In the genomic region with DNA sequence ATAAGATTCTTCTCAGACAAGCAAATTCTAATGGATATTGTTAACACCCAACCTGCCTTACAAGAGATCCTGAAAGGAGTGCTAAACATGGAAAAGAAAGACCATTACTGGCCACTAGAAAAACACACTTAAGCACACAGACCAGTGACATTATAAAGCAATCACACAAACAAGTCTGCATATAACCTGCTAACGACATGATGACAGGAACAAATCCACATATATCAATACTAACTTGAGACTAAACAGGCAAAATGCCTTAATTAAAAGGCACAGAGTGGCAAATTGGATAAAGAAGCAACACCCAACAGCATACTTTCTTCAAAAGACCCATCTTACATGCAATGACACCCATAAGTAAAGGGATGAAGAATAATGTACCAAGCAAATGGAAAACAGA, we compare ENCODE assay signal across 26 cellular contexts.
A peak's percentile ranks its signal among the peaks of the same experiment; 100 is the strongest.
DNase-seq lines count a peak whose midpoint lies in the region; ATAC-seq, FAIRE-seq and TF ChIP-seq lines count a peak whose summit lies in the region.
"Had no signal": no experiment of that assay in that cellular context is flagged by ENCODE, and none has a peak within 500 bp of the region (broad histone marks: within the 10 kb centered on the region; RNA-seq: fewer than 3 reads in every experiment).

No MANE protein-coding gene starts in this region.

- no peak overlapping the region for H3K4me3 Mint-ChIP-seq in neural crest cell
- H3K4me3 Mint-ChIP-seq: CD14-positive monocyte; CD4-positive, alpha-beta memory T cell; CD4-positive, CD25-positive, alpha-beta regulatory T cell; CD8-positive, alpha-beta memory T cell had no signal

- 68 to 74% methylated on average over 1 of the region's 1 CpG for WGBS in body of pancreas, 2 donors
- 55 to 85% methylated on average over 1 of the region's 1 CpG for WGBS in pancreas, 2 donors

- TF ChIP-seq CTCF in neural crest cell (conservative IDR thresholded peaks at IDR 0.05): no peak
- no peak for TF ChIP-seq CTCF in body of pancreas (IDR thresholded peaks at IDR 0.05)
- TF ChIP-seq CTCF in pancreas (IDR thresholded peaks at IDR 0.05): no peak

- TF ChIP-seq POLR2A in body of pancreas (IDR thresholded peaks at IDR 0.05): no peak

- peaks cover 12% of the 10 kb centered on the region for H3K9me3 Mint-ChIP-seq in neural crest cell

- H3K4me1 Mint-ChIP-seq in neural crest cell: peaks cover 16% of the 10 kb centered on the region
- H3K4me1 Mint-ChIP-seq: CD14-positive monocyte; CD4-positive, alpha-beta memory T cell; CD4-positive, CD25-positive, alpha-beta regulatory T cell; CD8-positive, alpha-beta memory T cell had no signal

- no peaks in the 10 kb centered on the region for H3K27me3 Mint-ChIP-seq in neural crest cell (ENCODE audit: low read depth)
- H3K27me3 Mint-ChIP-seq: CD4-positive, alpha-beta memory T cell; CD4-positive, CD25-positive, alpha-beta regulatory T cell; CD8-positive, alpha-beta memory T cell had no signal

- no peaks in the 10 kb centered on the region for H3K27me3 ChIP-seq in body of pancreas
- no peaks in the 10 kb centered on the region for H3K27me3 ChIP-seq in SJCRH30
- H3K27me3 ChIP-seq in pancreas: no peaks in the 10 kb centered on the region
- H3K27me3 ChIP-seq: BE2C, BLaER1 had no signal

- no peak for FAIRE-seq in pancreas (lab: Jason Lieb, UNC)
- FAIRE-seq: A204.1, GM12878, GM12892, GM18507 had no signal

- H3K36me3 ChIP-seq in body of pancreas (replicated peaks in 1 of 2; ENCODE audit: insufficient read depth in 1 of 2, low read depth in 2 of 2) (no peaks in the 10 kb centered on the region), SJCRH30 (no peaks in the 10 kb centered on the region), pancreas (no peaks in the 10 kb centered on the region)
- H3K36me3 ChIP-seq: BE2C, BLaER1 had no signal

- DNase-seq in SK-N-DZ (ENCODE audit: low spot score): peak; percentile 1
- no peak for DNase-seq in neural crest cell (ENCODE audit: low read depth, low spot score)
- no peak for DNase-seq in body of pancreas
- no peak for DNase-seq in SJCRH30
- no peak for DNase-seq in pancreas
- DNase-seq: 8988T; ACHN; BE2C; C1 segment of cervical spinal cord; CD4-positive, alpha-beta memory T cell; CD4-positive, CD25-positive, alpha-beta regulatory T cell; CD8-positive, alpha-beta memory T cell; COR-L47; DMS 273 treated with DMSO at 0.1 percent for 48 hours; DMS153; DMS53; DMS79; DND-41; EL; GDM1 had no signal

- no peak overlapping the region for H3K27ac ChIP-seq in body of pancreas
- H3K27ac ChIP-seq in SJCRH30: no peak overlapping the region
- H3K27ac ChIP-seq in pancreas: no peak overlapping the region
- H3K27ac ChIP-seq: BLaER1 had no signal

- H3K9me3 ChIP-seq in body of pancreas: no peaks in the 10 kb centered on the region
- H3K9me3 ChIP-seq in SJCRH30 (replicated peaks): no peaks in the 10 kb centered on the region
- no peaks in the 10 kb centered on the region for H3K9me3 ChIP-seq in pancreas
- H3K9me3 ChIP-seq: BE2C, BLaER1 had no signal

- intact Hi-C loops in body of pancreas (cut with DNase I) (no loop called here), pancreas (cut with DNase I) (no loop called here)

- H3K36me3 Mint-ChIP-seq in neural crest cell (ENCODE audit: low read depth): peaks cover 9% of the 10 kb centered on the region
- H3K36me3 Mint-ChIP-seq: CD14-positive monocyte; CD4-positive, alpha-beta memory T cell; CD4-positive, CD25-positive, alpha-beta regulatory T cell; CD8-positive, alpha-beta memory T cell had no signal

- no peak for ATAC-seq in body of pancreas
- ATAC-seq in pancreas: no peak
- ATAC-seq: GM12878 had no signal

- H3K4me3 ChIP-seq in body of pancreas: no peak overlapping the region
- H3K4me3 ChIP-seq in SJCRH30: no peak overlapping the region
- no peak overlapping the region for H3K4me3 ChIP-seq in pancreas
- H3K4me3 ChIP-seq: BLaER1, GM12878 had no signal

- peak overlapping the region; percentile 89 for H3K27ac Mint-ChIP-seq in neural crest cell (ENCODE audit: unreplicated experiment)
- H3K27ac Mint-ChIP-seq: CD14-positive monocyte; CD4-positive, CD25-positive, alpha-beta regulatory T cell; CD8-positive, alpha-beta memory T cell had no signal

- no peaks in the 10 kb centered on the region for H3K4me1 ChIP-seq in body of pancreas
- no peaks in the 10 kb centered on the region for H3K4me1 ChIP-seq in SJCRH30
- no peaks in the 10 kb centered on the region for H3K4me1 ChIP-seq in pancreas
- H3K4me1 ChIP-seq: BE2C, BLaER1 had no signal
